ENCODE assay signal across 24 cellular contexts in genomic region chr17:27783951-27784350, GRCh38. TPM values are rescaled to one million over a fixed set of nuclear protein-coding genes. Genes with fewer than 3 reads are reported as not detected.
"Had no signal": no experiment of that assay in that cellular context is flagged by ENCODE, and none has a peak within 500 bp of the region (broad histone marks: within the 10 kb centered on the region; RNA-seq: fewer than 3 reads in every experiment).

No MANE protein-coding gene starts in this region.

- H3K4me3 Mint-ChIP-seq: activated B cell treated with CpG ODN at 0.5 μM for 24 hours; activated CD4-positive, alpha-beta memory T cell treated with anti-CD3 and anti-CD28 coated beads for 36 hours; activated CD4-positive, alpha-beta T cell treated with anti-CD3 and anti-CD28 coated beads, Interleukin-2, amount 10 ng/mL, durations not matched to agents 24 days and 14 days; activated naive CD8-positive, alpha-beta T cell treated with anti-CD3 and anti-CD28 coated beads, Interleukin-2, amount 50 U/mL, for 24 hours; activated T-cell treated with anti-CD3 and anti-CD28 coated beads, Interleukin-2, amount 50 U/mL, for 4 hours; T-helper 17 cell had no signal

- H3K9me3 Mint-ChIP-seq: activated B cell treated with CpG ODN at 0.5 μM for 24 hours; activated CD4-positive, alpha-beta memory T cell treated with anti-CD3 and anti-CD28 coated beads for 36 hours; activated CD4-positive, alpha-beta T cell treated with anti-CD3 and anti-CD28 coated beads, Interleukin-2, amount 10 ng/mL, durations not matched to agents 24 days and 14 days; activated naive CD4-positive, alpha-beta T cell treated with anti-CD3 and anti-CD28 coated beads, Interleukin-2, amount 50 U/mL, for 72 hours; activated naive CD8-positive, alpha-beta T cell treated with anti-CD3 and anti-CD28 coated beads, Interleukin-2, amount 50 U/mL, for 24 hours; activated T-cell treated with anti-CD3 and anti-CD28 coated beads, Interleukin-2, amount 50 U/mL, for 4 hours had no signal

- H3K27ac ChIP-seq: breast epithelium had no signal

- ATAC-seq: activated naive CD4-positive, alpha-beta T cell treated with anti-CD3 and anti-CD28 coated beads, Interleukin-2, amount 50 U/mL, for 72 hours; activated naive CD8-positive, alpha-beta T cell treated with anti-CD3 and anti-CD28 coated beads, Interleukin-2, amount 50 U/mL, for 24 hours; activated T-cell treated with anti-CD3 and anti-CD28 coated beads, Interleukin-2, amount 50 U/mL, for 4 hours; PC-3; T-helper 17 cell had no signal

- FAIRE-seq: RCC 7860 had no signal

- DNase-seq: activated B cell treated with CpG ODN at 0.5 μM for 24 hours; activated CD4-positive, alpha-beta memory T cell treated with anti-CD3 and anti-CD28 coated beads for 36 hours; activated CD4-positive, alpha-beta T cell treated with anti-CD3 and anti-CD28 coated beads for 1 hour; activated CD4-positive, alpha-beta T cell treated with anti-CD3 and anti-CD28 coated beads, Interleukin-2, amount 10 ng/mL, durations not matched to agents 24 days and 14 days; activated CD8-positive, alpha-beta memory T cell treated with anti-CD3 and anti-CD28 coated beads for 24 hours; activated effector memory CD4-positive, alpha-beta T cell treated with anti-CD3 and anti-CD28 coated beads, Interleukin-2, amount 50 U/mL, for 16 hours; activated naive CD4-positive, alpha-beta T cell treated with Interleukin-2 at 50 U/mL for 16 hours; activated naive CD8-positive, alpha-beta T cell treated with anti-CD3 and anti-CD28 coated beads, Interleukin-2, amount 50 U/mL, for 24 hours; activated T-cell treated with anti-CD3 and anti-CD28 coated beads, Interleukin-2, amount 50 U/mL, for 4 hours; caudate nucleus; Kasumi-1; NCI-H1105 treated with DMSO at 0.1 percent for 48 hours; NCI-H146; NCI-H187 treated with DMSO at 0.1 percent for 48 hours; NCI-H2081 treated with DMSO at 0.1 percent for 48 hours; NCI-H446; NCI-H524; PC-3; SIG-M5; T-helper 17 cell; T-helper 9 cell had no signal

- H3K36me3 Mint-ChIP-seq: activated CD4-positive, alpha-beta memory T cell treated with anti-CD3 and anti-CD28 coated beads for 36 hours; activated naive CD4-positive, alpha-beta T cell treated with anti-CD3 and anti-CD28 coated beads, Interleukin-2, amount 50 U/mL, for 72 hours had no signal

- H3K27ac Mint-ChIP-seq: activated B cell treated with CpG ODN at 0.5 μM for 24 hours; activated CD4-positive, alpha-beta memory T cell treated with anti-CD3 and anti-CD28 coated beads for 36 hours; activated CD4-positive, alpha-beta T cell treated with anti-CD3 and anti-CD28 coated beads, Interleukin-2, amount 10 ng/mL, durations not matched to agents 24 days and 14 days; activated naive CD4-positive, alpha-beta T cell treated with anti-CD3 and anti-CD28 coated beads, Interleukin-2, amount 50 U/mL, for 72 hours; activated naive CD8-positive, alpha-beta T cell treated with anti-CD3 and anti-CD28 coated beads, Interleukin-2, amount 50 U/mL, for 24 hours; T-helper 17 cell had no signal

- H3K4me1 ChIP-seq: breast epithelium had no signal

- H3K27me3 ChIP-seq: breast epithelium had no signal

- H3K4me3 ChIP-seq: breast epithelium had no signal

- H3K27me3 Mint-ChIP-seq: activated naive CD8-positive, alpha-beta T cell treated with anti-CD3 and anti-CD28 coated beads, Interleukin-2, amount 50 U/mL, for 24 hours had no signal

- H3K9me3 ChIP-seq: breast epithelium had no signal

- H3K4me1 Mint-ChIP-seq: activated B cell treated with CpG ODN at 0.5 μM for 24 hours; activated CD4-positive, alpha-beta T cell treated with anti-CD3 and anti-CD28 coated beads, Interleukin-2, amount 10 ng/mL, durations not matched to agents 24 days and 14 days; activated naive CD8-positive, alpha-beta T cell treated with anti-CD3 and anti-CD28 coated beads, Interleukin-2, amount 50 U/mL, for 24 hours had no signal

- H3K36me3 ChIP-seq: breast epithelium had no signal

RNA-seq across cellular contexts. Expression of gene NOS2, which starts 16.4 kb away (rescaled TPM):
- total RNA-seq: activated B cell treated with CpG ODN at 0.5 μM for 24 hours; activated CD4-positive, alpha-beta T cell treated with anti-CD3 and anti-CD28 coated beads, Interleukin-2, amount 10 ng/mL, durations not matched to agents 24 days and 14 days; activated naive CD4-positive, alpha-beta T cell treated with anti-CD3 and anti-CD28 coated beads, Interleukin-2, amount 50 U/mL, for 72 hours; activated T-cell treated with anti-CD3 and anti-CD28 coated beads, Interleukin-2, amount 50 U/mL, for 4 hours; PC-3 had no signal
